Comparison of ENCODE assay signal across 19 cellular contexts in genomic region chr11:11880179-11880578, GRCh38. TPM values are rescaled to one million over a fixed set of nuclear protein-coding genes. Genes with fewer than 3 reads are reported as not detected.
A peak's percentile ranks its signal among the peaks of the same experiment; 100 is the strongest.
DNase-seq lines count a peak whose midpoint lies in the region; ATAC-seq, FAIRE-seq and TF ChIP-seq lines count a peak whose summit lies in the region.
"Had no signal": no experiment of that assay in that cellular context is flagged by ENCODE, and none has a peak within 500 bp of the region (broad histone marks: within the 10 kb centered on the region; RNA-seq: fewer than 3 reads in every experiment).

No MANE protein-coding gene starts in this region.

- ATAC-seq in GM21576 (IDR thresholded peaks at IDR 0.05; ENCODE audit: unreplicated experiment) = no peak
- ATAC-seq: CD8-positive, alpha-beta T cell; GM12878; HCT116 had no signal

- H3K4me1 ChIP-seq in liver (ENCODE audit: control insufficient read depth in 4 of 4, insufficient read depth in 4 of 4, low read length in 3 of 4) (peaks cover 0 to 8% (median 6%) of the 10 kb centered on the region in 4 donors), esophagus muscularis mucosa (peaks cover 19 to 57% (median 41%) of the 10 kb centered on the region in 4 donors)
- H3K4me1 ChIP-seq: BLaER1 had no signal

- TF ChIP-seq EP300 in esophagus muscularis mucosa (IDR thresholded peaks at IDR 0.05) = no peak

- no peaks in the 10 kb centered on the region for H3K27me3 ChIP-seq in liver (ENCODE audit: control insufficient read depth in 4 of 4, insufficient read depth in 4 of 4, low read length in 3 of 4)
- H3K27me3 ChIP-seq in esophagus muscularis mucosa = no peaks in the 10 kb centered on the region
- H3K27me3 ChIP-seq: BLaER1 had no signal

- DNase-seq in H54 (ENCODE audit: insufficient read length, low spot score) (no peak), esophagus muscularis mucosa (ENCODE audit: extremely low spot score) (no peak)
- DNase-seq in activated CD4-positive, CD25-positive, alpha-beta regulatory T cell (lab: John Stamatoyannopoulos, UW) = no peak
- DNase-seq: Caco-2; CD4-positive, CD25-positive, alpha-beta regulatory T cell; CD8-positive, alpha-beta T cell; DMS153; DND-41; GDM1; GM23248; H9; HFFc6 had no signal

- intact Hi-C loops in esophagus muscularis mucosa (cut with DNase I) = no loop called here

- H3K36me3 ChIP-seq in liver (ENCODE audit: control insufficient read depth in 4 of 4, insufficient read depth in 3 of 4, low read depth in 1 of 4, low read length in 3 of 4) = peaks cover 0 to 9% (median 8%) of the 10 kb centered on the region in 4 donors
- peaks cover 8 to 17% (median 9%) of the 10 kb centered on the region in 4 donors for H3K36me3 ChIP-seq in esophagus muscularis mucosa

- H3K27ac ChIP-seq in liver (ENCODE audit: low read depth in 1 of 2, low read length in 2 of 2) (no peak overlapping the region), esophagus muscularis mucosa (replicated peaks in 1 of 4) (no peak overlapping the region)
- H3K27ac ChIP-seq: BLaER1, C4-2B, GM23248 had no signal

- no peak for TF ChIP-seq RAD21 in liver (IDR thresholded peaks at IDR 0.05)

- H3K4me3 ChIP-seq in liver (ENCODE audit: low read depth in 1 of 3, low read length in 3 of 3) = no peak overlapping the region
- H3K4me3 ChIP-seq in esophagus muscularis mucosa = no peak overlapping the region
- H3K4me3 ChIP-seq: BLaER1, GM12878, GM23248 had no signal

- 44% methylated on average over 2 of the region's 2 CpGs for WGBS in liver
- 84% methylated on average over 2 of the region's 2 CpGs for WGBS in esophagus muscularis mucosa

- H3K9me3 ChIP-seq in liver (ENCODE audit: control insufficient read depth in 4 of 4, low read length in 3 of 4) = no peaks in the 10 kb centered on the region
- H3K9me3 ChIP-seq in esophagus muscularis mucosa = no peaks in the 10 kb centered on the region
- H3K9me3 ChIP-seq: Caco-2 had no signal

- TF ChIP-seq CTCF in liver (IDR thresholded peaks at IDR 0.05; ENCODE audit: low read depth, low read length, missing input control) (no peak), esophagus muscularis mucosa (IDR thresholded peaks at IDR 0.05) (no peak)

- no peak overlapping the region for H3K9ac ChIP-seq in liver (ENCODE audit: low read depth in 1 of 2, low read length in 2 of 2)
- H3K9ac ChIP-seq: BLaER1, GM23248 had no signal

- TF ChIP-seq POLR2A in H54 (IDR thresholded peaks at IDR 0.05; ENCODE audit: low read depth, low read length) (no peak), esophagus muscularis mucosa (IDR thresholded peaks at IDR 0.05; ENCODE audit: low read depth) (no peak)

- peak; percentile 57 for FAIRE-seq in H54 (lab: Jason Lieb, UNC)
- FAIRE-seq in islet of Langerhans (lab: Jason Lieb, UNC) = peak; percentile 36
- FAIRE-seq: GM12878 had no signal

TF ChIP-seq in liver, 16 proteins besides CTCF, POLR2A, EP300 and RAD21:
- TF ChIP-seq HNF4A (conservative IDR thresholded peaks at IDR 0.05) (peak; percentile 17 to 58), ZBTB33 (IDR thresholded peaks at IDR 0.05) (no peak), YY1 (IDR thresholded peaks at IDR 0.05) (peak; percentile 39)

RNA-seq across cellular contexts. Expression of gene USP47, which starts 38.4 kb away (rescaled TPM):
- total RNA-seq in liver = 10 to 100 TPM; 38.2 to 55.1 TPM
- polyA plus RNA-seq in liver = 10 to 100 TPM; 14.9 to 26.3 TPM
- 100 to 1,000 TPM in 2 of 4 donors, 10 to 100 TPM in 2; 86.2 to 112 (median 96.5) TPM for total RNA-seq in esophagus muscularis mucosa
